In genomic region chr4:48195853-48196252, GRCh38 we compare ENCODE assay signal across 1 cellular context.
A peak's percentile ranks its signal among the peaks of the same experiment; 100 is the strongest.
TF ChIP-seq lines count a peak whose summit lies in the region.

No MANE protein-coding gene starts in this region.

TF ChIP-seq in GM12878, 131 proteins besides CTCF, POLR2A, EP300 and RAD21 (continued from another document):
- TF ChIP-seq HDGF (IDR thresholded peaks at IDR 0.05), result peak; percentile 72; the same call in 1 of the 2 replicates
- TF ChIP-seq BACH1 (IDR thresholded peaks at IDR 0.05; ENCODE audit: borderline replicate concordance), result peak; percentile 13; the same call in 1 of the 2 replicates
- TF ChIP-seq IKZF1 (conservative IDR thresholded peaks at IDR 0.05), result 0 out of 2 replicates have a peak, but pooled peaks have one; percentile 2
- TF ChIP-seq TBL1XR1 (IDR thresholded peaks at IDR 0.05; ENCODE audit: low read depth, low read length), result no peak
